10 cellular contexts compared by ENCODE assay signal in the genomic region with DNA sequence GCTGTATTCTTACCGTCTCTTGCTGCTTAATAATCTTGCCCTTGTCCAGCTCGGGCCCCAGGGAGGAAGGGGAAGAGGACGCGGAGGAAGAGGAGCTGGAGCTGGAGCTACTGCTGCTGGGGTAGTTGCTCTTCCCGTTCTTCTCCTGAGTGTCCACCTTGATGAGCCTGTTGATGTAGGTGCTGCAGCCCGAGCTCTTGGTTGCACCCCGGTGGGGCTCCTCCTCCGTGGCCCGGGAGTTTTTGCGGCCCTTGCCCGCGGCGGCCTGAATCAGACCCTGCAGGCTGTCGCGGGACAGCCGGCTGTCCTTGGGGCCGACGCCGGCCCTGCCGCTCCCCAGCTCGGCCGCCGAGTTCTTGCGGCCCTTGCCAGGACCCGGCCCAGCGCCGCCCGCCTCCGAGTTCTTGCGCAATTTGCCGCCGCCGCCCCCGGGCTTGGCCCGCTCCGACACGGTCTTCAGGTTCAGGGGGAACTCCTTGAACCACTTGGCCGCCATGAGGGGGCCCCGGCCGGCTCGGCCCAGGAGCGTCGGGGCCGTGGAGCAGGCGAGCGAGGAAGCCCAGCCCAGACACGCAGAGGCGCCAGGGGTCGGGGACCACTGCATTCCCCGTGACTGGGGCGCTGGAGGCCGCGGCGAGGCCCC. TPM values are rescaled to one million over a fixed set of nuclear protein-coding genes. Genes with fewer than 3 reads are reported as not detected.
DNase-seq lines count a peak whose midpoint lies in the region; ATAC-seq and TF ChIP-seq lines count a peak whose summit lies in the region.
"Had no signal": no experiment of that assay in that cellular context is flagged by ENCODE, and none has a peak within 500 bp of the region (broad histone marks: within the 10 kb centered on the region; RNA-seq: fewer than 3 reads in every experiment).

No MANE protein-coding gene starts in this region.

- no peak for TF ChIP-seq POLR2A in breast epithelium (IDR thresholded peaks at IDR 0.05)
- TF ChIP-seq POLR2A in stomach (IDR thresholded peaks at IDR 0.05): no peak

- H3K9me3 ChIP-seq in breast epithelium (no peaks in the 10 kb centered on the region), liver (ENCODE audit: control insufficient read depth in 4 of 4, low read length in 3 of 4) (peaks cover 0 to 2% (median 0%) of the 10 kb centered on the region in 4 donors), stomach (peaks cover 0 to 17% (median 10%) of the 10 kb centered on the region in 4 donors)

- ATAC-seq in GM18870 (IDR thresholded peaks at IDR 0.05; ENCODE audit: unreplicated experiment): no peak

- H3K4me3 ChIP-seq in breast epithelium: peak overlapping the region; percentile 59 to 70 (median 59)
- peak overlapping the region; percentile 49 to 71 (median 67) for H3K4me3 ChIP-seq in liver (ENCODE audit: low read depth in 1 of 3, low read length in 3 of 3)
- peak overlapping the region; percentile 43 to 60 (median 46) for H3K4me3 ChIP-seq in stomach

- WGBS in liver: 7% methylated on average over 54 of the region's 54 CpGs
- WGBS in stomach, 5 donors: 3 to 9% (median 5%) methylated on average over 9 to 54 of the region's 54 CpGs

- H3K27me3 ChIP-seq in breast epithelium (peaks cover 0 to 12% of the 10 kb centered on the region in 2 donors), liver (ENCODE audit: control insufficient read depth in 4 of 4, insufficient read depth in 4 of 4, low read length in 3 of 4) (no peaks in the 10 kb centered on the region), stomach (peaks cover 18 to 75% (median 39%) of the 10 kb centered on the region in 3 donors)

- TF ChIP-seq EP300 in stomach (IDR thresholded peaks at IDR 0.05): no peak

- H3K27ac ChIP-seq in breast epithelium (peak overlapping the region; percentile 13 to 70), liver (ENCODE audit: low read depth in 1 of 2, low read length in 2 of 2) (peak overlapping the region in 1 of 2 donors; percentile 36), stomach (peak overlapping the region; percentile 5 to 69 (median 66))

- H3K4me1 ChIP-seq in breast epithelium (no peaks in the 10 kb centered on the region), liver (ENCODE audit: control insufficient read depth in 4 of 4, insufficient read depth in 4 of 4, low read length in 3 of 4) (peaks cover 6 to 16% (median 13%) of the 10 kb centered on the region in 4 donors), stomach (peaks cover 15 to 29% (median 20%) of the 10 kb centered on the region in 4 donors)

- intact Hi-C loops in breast epithelium (cut with DNase I; ENCODE audit: low total_unique reads) (no loop called here), stomach (cut with DNase I; ENCODE audit: low total_unique reads) (no loop called here)

- TF ChIP-seq RAD21 in liver (IDR thresholded peaks at IDR 0.05): no peak

- DNase-seq in DMS53 (lab: John Stamatoyannopoulos, UW) (peak; percentile 30), DMS53 treated with DMSO at 0.1 percent for 48 hours (lab: John Stamatoyannopoulos, UW; ENCODE audit: unreplicated experiment) (no peak), breast epithelium (ENCODE audit: low spot score in 2 of 2) (peak; percentile 49 to 61), stomach (peak; percentile 40), HT-29 (ENCODE audit: low spot score) (no peak), globus pallidus (ENCODE audit: low spot score) (no peak)
- DNase-seq: SHP77 had no signal

- H3K36me3 ChIP-seq in breast epithelium (no peaks in the 10 kb centered on the region), liver (ENCODE audit: control insufficient read depth in 4 of 4, insufficient read depth in 3 of 4, low read depth in 1 of 4, low read length in 3 of 4) (peaks cover 0 to 2% (median 0%) of the 10 kb centered on the region in 4 donors), stomach (no peaks in the 10 kb centered on the region)

- no peak for TF ChIP-seq CTCF in breast epithelium (IDR thresholded peaks at IDR 0.05)
- TF ChIP-seq CTCF in liver (IDR thresholded peaks at IDR 0.05; ENCODE audit: low read depth, low read length, missing input control): no peak
- TF ChIP-seq CTCF in stomach (IDR thresholded peaks at IDR 0.05): no peak

- H3K9ac ChIP-seq in liver (ENCODE audit: low read depth in 1 of 2, low read length in 2 of 2): no peak overlapping the region

TF ChIP-seq in liver, 16 proteins besides CTCF, POLR2A, EP300 and RAD21:
- TF ChIP-seq, protein P1, sequence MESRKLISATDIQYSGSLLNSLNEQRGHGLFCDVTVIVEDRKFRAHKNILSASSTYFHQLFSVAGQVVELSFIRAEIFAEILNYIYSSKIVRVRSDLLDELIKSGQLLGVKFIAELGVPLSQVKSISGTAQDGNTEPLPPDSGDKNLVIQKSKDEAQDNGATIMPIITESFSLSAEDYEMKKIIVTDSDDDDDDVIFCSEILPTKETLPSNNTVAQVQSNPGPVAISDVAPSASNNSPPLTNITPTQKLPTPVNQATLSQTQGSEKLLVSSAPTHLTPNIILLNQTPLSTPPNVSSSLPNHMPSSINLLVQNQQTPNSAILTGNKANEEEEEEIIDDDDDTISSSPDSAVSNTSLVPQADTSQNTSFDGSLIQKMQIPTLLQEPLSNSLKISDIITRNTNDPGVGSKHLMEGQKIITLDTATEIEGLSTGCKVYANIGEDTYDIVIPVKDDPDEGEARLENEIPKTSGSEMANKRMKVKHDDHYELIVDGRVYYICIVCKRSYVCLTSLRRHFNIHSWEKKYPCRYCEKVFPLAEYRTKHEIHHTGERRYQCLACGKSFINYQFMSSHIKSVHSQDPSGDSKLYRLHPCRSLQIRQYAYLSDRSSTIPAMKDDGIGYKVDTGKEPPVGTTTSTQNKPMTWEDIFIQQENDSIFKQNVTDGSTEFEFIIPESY (IDR thresholded peaks at IDR 0.05): no peak
- TF ChIP-seq HNF4A (conservative IDR thresholded peaks at IDR 0.05) (no peak), FOXA1 (IDR thresholded peaks at IDR 0.05) (no peak), NR2F2 (IDR thresholded peaks at IDR 0.05) (no peak), REST (IDR thresholded peaks at IDR 0.05) (no peak), RXRA (IDR thresholded peaks at IDR 0.05) (no peak), GABPA (IDR thresholded peaks at IDR 0.05 in 1 of 2, conservative IDR thresholded peaks at IDR 0.05 in 1 of 2) (no peak), EGR1 (IDR thresholded peaks at IDR 0.05; ENCODE audit: low read depth in 2 of 2) (no peak), JUND (IDR thresholded peaks at IDR 0.05) (no peak), FOXA2 (IDR thresholded peaks at IDR 0.05) (no peak), HNF4G (IDR thresholded peaks at IDR 0.05) (no peak), ATF3 (IDR thresholded peaks at IDR 0.05) (no peak), TAF1 (conservative IDR thresholded peaks at IDR 0.05) (no peak), YY1 (IDR thresholded peaks at IDR 0.05) (no peak), SP1 (IDR thresholded peaks at IDR 0.05) (no peak)
- TF ChIP-seq, protein P2, sequence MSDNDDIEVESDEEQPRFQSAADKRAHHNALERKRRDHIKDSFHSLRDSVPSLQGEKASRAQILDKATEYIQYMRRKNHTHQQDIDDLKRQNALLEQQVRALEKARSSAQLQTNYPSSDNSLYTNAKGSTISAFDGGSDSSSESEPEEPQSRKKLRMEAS (IDR thresholded peaks at IDR 0.05): no peak

RNA-seq across cellular contexts. Expression of gene TDRD10, which starts 0.5 kb away (rescaled TPM):
- total RNA-seq in breast epithelium (1 to 10 TPM; 2.9 to 5.6 (median 5.6) TPM), liver (1 to 10 TPM in 1 of 2 donors, under 1 TPM in 1; 0.23 to 1.5 TPM), stomach (1 to 10 TPM in 2 of 5 donors, under 1 TPM in 1, not detected in 2; 0.18 to 1.7 (median 1.0) TPM)
- polyA plus RNA-seq in liver (under 1 TPM; 0.58 to 0.97 TPM), stomach (1 to 10 TPM in 2 of 3 donors, under 1 TPM in 1; 0.81 to 4.1 (median 2.4) TPM)
- not detected in 2 replicates for total RNA-seq in HT-29 (2014; rRNA removed; shearing (Covaris generic))
- total RNA-seq: H4 had no signal

RNA-seq across cellular contexts. Expression of gene SHE, which starts 0.7 kb away (rescaled TPM):
- total RNA-seq in breast epithelium: 10 to 100 TPM in 2 of 3 donors, 1 to 10 TPM in 1; 6.3 to 21.3 (median 21.3) TPM
- total RNA-seq in liver: 1 to 10 TPM; 5.9 to 7.5 TPM
- 1 to 10 TPM; 3.1 to 3.5 TPM for polyA plus RNA-seq in liver
- 10 to 100 TPM in 2 of 5 donors, 1 to 10 TPM in 2, under 1 TPM in 1; 0.87 to 13.8 (median 4.9) TPM for total RNA-seq in stomach
- polyA plus RNA-seq in stomach: 1 to 10 TPM; 2.9 to 5.2 (median 4.0) TPM
- not detected in 2 replicates for total RNA-seq in HT-29 (2014; rRNA removed; shearing (Covaris generic))
- total RNA-seq: H4 had no signal

RNA-seq across cellular contexts. Expression of gene UBE2Q1, which starts 56.9 kb away (rescaled TPM):
- total RNA-seq in breast epithelium: 10 to 100 TPM; 27.7 to 33.3 (median 30.2) TPM
- 10 to 100 TPM in 1 of 2 donors, 1 to 10 TPM in 1; 8.2 to 18.7 TPM for total RNA-seq in liver
- 10 to 100 TPM in 1 of 2 donors, 1 to 10 TPM in 1; 9.8 to 22.0 TPM for polyA plus RNA-seq in liver
- total RNA-seq in stomach: 100 to 1,000 TPM in 1 of 5 donors, 10 to 100 TPM in 4; 20.4 to 137 (median 24.2) TPM
- 10 to 100 TPM; 25.0 to 32.8 (median 31.9) TPM for polyA plus RNA-seq in stomach
- 29.6 and 31.3 TPM in 2 replicates for total RNA-seq in HT-29 (2014; rRNA removed; shearing (Covaris generic))

Comparison
In these comparisons a context has a peak if more than half of its experiments do, and no peak if none do; other contexts are left out.
1. DNase-seq: peak in DMS53 (single experiment), breast epithelium (2 of 2) and stomach (single experiment); none in DMS53 treated with DMSO at 0.1 percent for 48 hours (single experiment), HT-29 (single experiment) and globus pallidus (single experiment).
2. Peak in every context shown above with its lines, with median percentiles within 50 percentile points of each other: H3K4me3 ChIP-seq.